23 cellular contexts compared by ENCODE assay signal in genomic region chr11:108873305-108873704, GRCh38.
DNase-seq lines count a peak whose midpoint lies in the region; ATAC-seq, FAIRE-seq and TF ChIP-seq lines count a peak whose summit lies in the region.
"Had no signal": no experiment of that assay in that cellular context is flagged by ENCODE, and none has a peak within 500 bp of the region (broad histone marks: within the 10 kb centered on the region; RNA-seq: fewer than 3 reads in every experiment).

No MANE protein-coding gene starts in this region.

- H3K9me3 Mint-ChIP-seq in stimulated activated naive CD8-positive, alpha-beta T cell treated with anti-CD3 and anti-CD28 coated beads, Interleukin-15, amount 100 ng/mL, for 72 hours: no peaks in the 10 kb centered on the region
- H3K9me3 Mint-ChIP-seq in activated T-helper 2 cell treated with anti-CD3 and anti-CD28 coated beads, Interferon-gamma antibody, Interleukin-2, Interleukin-4, amounts not matched to agents 10 μg/mL and 5 μg/mL and 100 μg/mL, durations not matched to agents 14 hours and 24 hours and 36 hours: no peaks in the 10 kb centered on the region
- no peaks in the 10 kb centered on the region for H3K9me3 Mint-ChIP-seq in activated naive CD4-positive, alpha-beta T cell treated with anti-CD3 and anti-CD28 coated beads for 36 hours
- H3K9me3 Mint-ChIP-seq: activated naive CD4-positive, alpha-beta T cell treated with anti-CD3 and anti-CD28 coated beads, Interleukin-2, amount 10 ng/mL, durations not matched to agents 7 days and 5 days had no signal

- no peak overlapping the region for H3K27ac Mint-ChIP-seq in stimulated activated naive CD8-positive, alpha-beta T cell treated with anti-CD3 and anti-CD28 coated beads, Interleukin-15, amount 100 ng/mL, for 72 hours
- peak overlapping the region; percentile 13 for H3K27ac Mint-ChIP-seq in activated T-helper 2 cell treated with anti-CD3 and anti-CD28 coated beads, Interferon-gamma antibody, Interleukin-2, Interleukin-4, amounts not matched to agents 10 μg/mL and 5 μg/mL and 100 μg/mL, durations not matched to agents 14 hours and 24 hours and 36 hours
- H3K27ac Mint-ChIP-seq in activated naive CD4-positive, alpha-beta T cell treated with anti-CD3 and anti-CD28 coated beads for 36 hours: no peak overlapping the region
- H3K27ac Mint-ChIP-seq: activated naive CD4-positive, alpha-beta T cell treated with anti-CD3 and anti-CD28 coated beads, Interleukin-2, amount 10 ng/mL, durations not matched to agents 7 days and 5 days had no signal

- H3K4me1 Mint-ChIP-seq in stimulated activated naive CD8-positive, alpha-beta T cell treated with anti-CD3 and anti-CD28 coated beads, Interleukin-15, amount 100 ng/mL, for 72 hours: peaks cover 41% of the 10 kb centered on the region
- H3K4me1 Mint-ChIP-seq in activated T-helper 2 cell treated with anti-CD3 and anti-CD28 coated beads, Interferon-gamma antibody, Interleukin-2, Interleukin-4, amounts not matched to agents 10 μg/mL and 5 μg/mL and 100 μg/mL, durations not matched to agents 14 hours and 24 hours and 36 hours (ENCODE audit: low read depth): peaks cover 21% of the 10 kb centered on the region
- peaks cover 12% of the 10 kb centered on the region for H3K4me1 Mint-ChIP-seq in activated naive CD4-positive, alpha-beta T cell treated with anti-CD3 and anti-CD28 coated beads for 36 hours (ENCODE audit: low read depth)

- H3K4me1 ChIP-seq in heart right ventricle: peaks cover 0 to 23% (median 3%) of the 10 kb centered on the region in 9 donors
- H3K4me1 ChIP-seq: Caco-2, right lobe of liver, uterus had no signal

- 88 to 92% methylated on average over 2 of the region's 2 CpGs for WGBS in heart right ventricle, 2 donors

- CTCF ChIA-PET in activated naive CD4-positive, alpha-beta T cell treated with anti-CD3 and anti-CD28 coated beads for 36 hours (lab: Charles Lee): no interaction called here

- ATAC-seq in stimulated activated naive CD8-positive, alpha-beta T cell treated with anti-CD3 and anti-CD28 coated beads, Interleukin-15, Interleukin-2, amounts not matched to agents 100 U/mL and 50 U/mL, for 24 hours: peak; percentile 49
- ATAC-seq in stimulated activated naive CD8-positive, alpha-beta T cell treated with anti-CD3 and anti-CD28 coated beads, Interleukin-15, amount 100 ng/mL, for 72 hours: no peak
- no peak for ATAC-seq in heart right ventricle
- ATAC-seq: right lobe of liver had no signal

- no peaks in the 10 kb centered on the region for H3K36me3 ChIP-seq in heart right ventricle
- H3K36me3 ChIP-seq: cardiac muscle cell, neutrophil, right lobe of liver, uterus had no signal

- H3K4me3 ChIP-seq in fibroblast of the aortic adventitia (ENCODE audit: low read depth, low read length) (no peak overlapping the region), heart right ventricle (no peak overlapping the region)
- H3K4me3 ChIP-seq: cardiac muscle cell, right lobe of liver, uterus had no signal

- H3K9me3 ChIP-seq in heart right ventricle: no peaks in the 10 kb centered on the region
- H3K9me3 ChIP-seq: Caco-2, neutrophil, right lobe of liver, uterus had no signal

- TF ChIP-seq CTCF in fibroblast of the aortic adventitia (IDR thresholded peaks at IDR 0.05; ENCODE audit: insufficient read depth, low read length): no peak
- no peak for TF ChIP-seq CTCF in heart right ventricle (IDR thresholded peaks at IDR 0.05)

- DNase-seq in stimulated activated naive CD8-positive, alpha-beta T cell treated with anti-CD3 and anti-CD28 coated beads, Interleukin-15, Interleukin-2, amounts not matched to agents 100 U/mL and 50 U/mL, for 24 hours: no peak
- no peak for DNase-seq in stimulated activated naive CD8-positive, alpha-beta T cell treated with anti-CD3 and anti-CD28 coated beads, Interleukin-15, amount 100 ng/mL, for 72 hours
- no peak for DNase-seq in activated T-helper 2 cell treated with anti-CD3 and anti-CD28 coated beads, Interferon-gamma antibody, Interleukin-2, Interleukin-4, amounts not matched to agents 10 μg/mL and 5 μg/mL and 100 μg/mL, durations not matched to agents 14 hours and 24 hours and 36 hours (ENCODE audit: low spot score)
- DNase-seq in fibroblast of the aortic adventitia (ENCODE audit: low read depth) (peak; percentile 58), heart right ventricle (no peak), DMS114 treated with DMSO at 0.1 percent for 48 hours (lab: John Stamatoyannopoulos, UW; ENCODE audit: unreplicated experiment) (no peak), RCC 7860 (ENCODE audit: low spot score) (no peak)
- no peak for DNase-seq in activated naive CD4-positive, alpha-beta T cell treated with anti-CD3 and anti-CD28 coated beads for 36 hours
- DNase-seq: activated CD4-positive, alpha-beta T cell treated with anti-CD3 and anti-CD28 coated beads for 48 hours; activated naive CD4-positive, alpha-beta T cell treated with anti-CD3 and anti-CD28 coated beads, Interleukin-2, amount 10 ng/mL, durations not matched to agents 7 days and 5 days; Caco-2; effector CD8-positive, alpha-beta T cell; GF-D8; midbrain; NCI-H1092; NCI-H526 treated with DMSO at 0.1 percent for 48 hours; right lobe of liver; stimulated activated CD4-positive, alpha-beta T cell treated with anti-CD3 and anti-CD28 coated beads, Interleukin-2, amount 100 ng/mL, for 24 hours; T1000; uterus had no signal

- no peak overlapping the region for H3K4me3 Mint-ChIP-seq in stimulated activated naive CD8-positive, alpha-beta T cell treated with anti-CD3 and anti-CD28 coated beads, Interleukin-15, amount 100 ng/mL, for 72 hours
- no peak overlapping the region for H3K4me3 Mint-ChIP-seq in activated T-helper 2 cell treated with anti-CD3 and anti-CD28 coated beads, Interferon-gamma antibody, Interleukin-2, Interleukin-4, amounts not matched to agents 10 μg/mL and 5 μg/mL and 100 μg/mL, durations not matched to agents 14 hours and 24 hours and 36 hours (ENCODE audit: low read depth)
- H3K4me3 Mint-ChIP-seq in activated naive CD4-positive, alpha-beta T cell treated with anti-CD3 and anti-CD28 coated beads for 36 hours: no peak overlapping the region
- H3K4me3 Mint-ChIP-seq: activated naive CD4-positive, alpha-beta T cell treated with anti-CD3 and anti-CD28 coated beads, Interleukin-2, amount 10 ng/mL, durations not matched to agents 7 days and 5 days had no signal

- H3K27ac ChIP-seq in heart right ventricle: no peak overlapping the region
- H3K27ac ChIP-seq: cardiac muscle cell, HL-60, neutrophil, right lobe of liver, uterus had no signal

- intact Hi-C loops in activated T-helper 2 cell treated with anti-CD3 and anti-CD28 coated beads, Interferon-gamma antibody, Interleukin-2, Interleukin-4, amounts not matched to agents 10 μg/mL and 5 μg/mL and 100 μg/mL, durations not matched to agents 14 hours and 24 hours and 36 hours (cut with micrococcal nuclease): no loop called here
- intact Hi-C loops in heart right ventricle (cut with DNase I): loop anchor here in 6 of 10 donors (5.0 to 10.0 kb wide), 2 partner anchors 176 to 179 kb away; no protein-coding TSS in a partner anchor
- intact Hi-C loops in activated naive CD4-positive, alpha-beta T cell treated with anti-CD3 and anti-CD28 coated beads for 36 hours (cut with micrococcal nuclease): loop anchor here (5.0 kb wide), 1 partner anchor 736 kb away; no protein-coding TSS in a partner anchor

- H3K27me3 Mint-ChIP-seq in stimulated activated naive CD8-positive, alpha-beta T cell treated with anti-CD3 and anti-CD28 coated beads, Interleukin-15, amount 100 ng/mL, for 72 hours: no peaks in the 10 kb centered on the region
- no peaks in the 10 kb centered on the region for H3K27me3 Mint-ChIP-seq in activated T-helper 2 cell treated with anti-CD3 and anti-CD28 coated beads, Interferon-gamma antibody, Interleukin-2, Interleukin-4, amounts not matched to agents 10 μg/mL and 5 μg/mL and 100 μg/mL, durations not matched to agents 14 hours and 24 hours and 36 hours (ENCODE audit: low read depth)
- H3K27me3 Mint-ChIP-seq in activated naive CD4-positive, alpha-beta T cell treated with anti-CD3 and anti-CD28 coated beads for 36 hours (ENCODE audit: low read depth): no peaks in the 10 kb centered on the region
- H3K27me3 Mint-ChIP-seq: activated naive CD4-positive, alpha-beta T cell treated with anti-CD3 and anti-CD28 coated beads, Interleukin-2, amount 10 ng/mL, durations not matched to agents 7 days and 5 days had no signal

- no peaks in the 10 kb centered on the region for H3K27me3 ChIP-seq in heart right ventricle
- H3K27me3 ChIP-seq: cardiac muscle cell, neutrophil, right lobe of liver, uterus had no signal

- no peaks in the 10 kb centered on the region for H3K36me3 Mint-ChIP-seq in activated T-helper 2 cell treated with anti-CD3 and anti-CD28 coated beads, Interferon-gamma antibody, Interleukin-2, Interleukin-4, amounts not matched to agents 10 μg/mL and 5 μg/mL and 100 μg/mL, durations not matched to agents 14 hours and 24 hours and 36 hours (ENCODE audit: low read depth)
- peaks cover 2% of the 10 kb centered on the region for H3K36me3 Mint-ChIP-seq in activated naive CD4-positive, alpha-beta T cell treated with anti-CD3 and anti-CD28 coated beads for 36 hours (ENCODE audit: low read depth)
- H3K36me3 Mint-ChIP-seq: activated naive CD4-positive, alpha-beta T cell treated with anti-CD3 and anti-CD28 coated beads, Interleukin-2, amount 10 ng/mL, durations not matched to agents 7 days and 5 days had no signal

- FAIRE-seq in RCC 7860 (lab: Jason Lieb, UNC): no peak
